Comparison of ENCODE assay signal across 8 cellular contexts in genomic region chr10:86523348-86523747, GRCh38. TPM values are rescaled to one million over a fixed set of nuclear protein-coding genes. Genes with fewer than 3 reads are reported as not detected.
DNase-seq lines count a peak whose midpoint lies in the region; ATAC-seq and TF ChIP-seq lines count a peak whose summit lies in the region.

No MANE protein-coding gene starts in this region.

- peak; percentile 77 for TF ChIP-seq CTCF in parathyroid adenoma (IDR thresholded peaks at IDR 0.05)

- peak overlapping the region; percentile 13 for H3K27ac ChIP-seq in parathyroid adenoma

- no peak overlapping the region for H2AFZ ChIP-seq in parathyroid adenoma

- no peak overlapping the region for H3K4me3 ChIP-seq in parathyroid adenoma (ENCODE audit: low read depth, low read length)

- no peaks in the 10 kb centered on the region for H3K27me3 ChIP-seq in parathyroid adenoma (ENCODE audit: control insufficient read depth, insufficient read depth, low read length)

- H3K9me3 ChIP-seq in parathyroid adenoma (ENCODE audit: control insufficient read depth, low read length), result no peaks in the 10 kb centered on the region

- H3K79me2 ChIP-seq in parathyroid adenoma, result peaks cover 26% of the 10 kb centered on the region

- peaks cover 25% of the 10 kb centered on the region for H3K4me1 ChIP-seq in parathyroid adenoma

- H3K36me3 ChIP-seq in parathyroid adenoma (ENCODE audit: control insufficient read depth, insufficient read depth, low read length), result no peaks in the 10 kb centered on the region

- peak; percentile 11 for DNase-seq in NCI-H1092 treated with DMSO at 0.1 percent for 48 hours (lab: John Stamatoyannopoulos, UW)
- DNase-seq in NCI-H1092 (lab: John Stamatoyannopoulos, UW), result no peak
- DNase-seq in NCI-H2227 (lab: John Stamatoyannopoulos, UW; ENCODE audit: unreplicated experiment), result peak; percentile 11
- peak; percentile 68 for DNase-seq in cerebellum (ENCODE audit: low spot score)
- DNase-seq in islet precursor cell, result no peak

- ATAC-seq in GM18511 (IDR thresholded peaks at IDR 0.05; ENCODE audit: unreplicated experiment) (no peak), HG03521 (IDR thresholded peaks at IDR 0.05; ENCODE audit: unreplicated experiment) (no peak)

- H3K4me2 ChIP-seq in parathyroid adenoma (ENCODE audit: low read length), result no peak overlapping the region

- H3K9ac ChIP-seq in parathyroid adenoma, result no peak overlapping the region

RNA-seq across cellular contexts. Expression of gene WAPL, which starts 1.8 kb away (rescaled TPM):
- total RNA-seq in cerebellum, result 57.0 TPM

Comparison
In these comparisons a context has a peak if more than half of its experiments do, and no peak if none do; other contexts are left out.
1. DNase-seq: peak in NCI-H1092 treated with DMSO at 0.1 percent for 48 hours (single experiment), NCI-H2227 (single experiment) and cerebellum (single experiment); none in NCI-H1092 (single experiment) and islet precursor cell (single experiment).